ENCODE assay signal across 1 cellular context in the genomic region with DNA sequence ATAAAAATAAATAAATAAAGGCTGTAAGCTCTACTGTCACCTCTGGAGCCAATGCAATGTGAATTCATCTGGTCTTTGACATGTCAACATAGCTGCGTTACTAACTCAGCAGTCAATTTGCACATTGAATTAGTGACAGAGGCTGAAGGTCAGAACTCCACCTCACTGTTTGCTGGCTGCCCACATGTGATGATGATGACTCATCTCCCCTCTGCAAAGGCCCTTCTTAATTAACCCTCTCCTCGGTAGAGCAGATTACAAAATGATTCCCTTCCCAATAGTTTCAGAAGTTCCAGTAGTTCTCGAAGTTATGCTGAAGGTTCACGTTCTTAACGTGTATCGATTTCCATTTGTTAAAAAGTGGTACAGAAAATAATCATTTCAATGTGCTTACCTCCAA.
TF ChIP-seq lines count a peak whose summit lies in the region.

No MANE protein-coding gene starts in this region.

TF ChIP-seq in HepG2, 621 proteins besides CTCF, POLR2A, EP300 and RAD21 (continued from another document):
- TF ChIP-seq POGZ (CRISPR knock-in tag; IDR thresholded peaks at IDR 0.05) = peak; percentile 36; the same call in 1 of the 2 replicates
TF ChIP-seq in HepG2: peak in this region for 24.
